ENCODE assay signal across 21 cellular contexts in the genomic region with DNA sequence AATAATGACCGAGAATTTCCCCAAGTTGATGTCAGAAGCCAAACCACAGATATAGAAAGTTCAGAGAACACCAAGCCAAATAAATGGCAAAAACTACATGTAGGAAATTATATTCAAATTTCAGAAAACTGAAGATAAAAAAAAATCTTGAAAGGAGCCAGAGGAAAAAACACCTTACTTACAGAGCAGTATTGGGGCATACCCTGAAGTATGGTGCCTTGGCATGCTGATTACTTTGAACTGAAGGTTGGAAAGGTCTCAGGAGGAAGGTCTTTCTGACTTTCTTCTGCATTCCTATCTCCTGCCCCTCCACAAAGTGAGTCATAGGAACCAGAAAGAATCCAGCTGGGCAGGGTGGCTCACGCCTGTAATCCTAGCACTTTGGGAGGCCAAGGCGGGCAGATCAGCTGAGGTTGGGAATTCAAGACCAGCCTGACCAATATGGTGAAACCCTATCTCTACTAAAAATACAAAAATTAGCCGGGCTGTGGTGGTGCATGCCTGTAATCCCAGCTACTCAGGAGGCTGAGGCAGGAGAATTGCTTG. TPM values are rescaled to one million over a fixed set of nuclear protein-coding genes. Genes with fewer than 3 reads are reported as not detected.
DNase-seq lines count a peak whose midpoint lies in the region; ATAC-seq, FAIRE-seq and TF ChIP-seq lines count a peak whose summit lies in the region.
"Had no signal": no experiment of that assay in that cellular context is flagged by ENCODE, and none has a peak within 500 bp of the region (broad histone marks: within the 10 kb centered on the region; RNA-seq: fewer than 3 reads in every experiment).

No MANE protein-coding gene starts in this region.

- peaks cover 5 to 15% of the 10 kb centered on the region in 2 experiments; a peak in 3 of 4 replicates for H3K4me1 ChIP-seq in HCT116 (ENCODE audit: control insufficient read depth in 1 of 2, insufficient read depth in 2 of 2, low read length in 2 of 2)

- H2AFZ ChIP-seq in HCT116 (ENCODE audit: low read depth, low read length, poor library complexity, severe bottlenecking), result no peak overlapping the region
- H2AFZ ChIP-seq: GM23248 had no signal

- no peak for TF ChIP-seq POLR2A in HCT116 (IDR thresholded peaks at IDR 0.05; ENCODE audit: borderline replicate concordance, extremely low read depth, insufficient read depth, insufficient read length)

- no TSS peak for BruUV-seq in HCT116 (replicated peaks; lab: Mats Ljungman, UMichigan)

- TF ChIP-seq CTCF in HCT116 (IDR thresholded peaks at IDR 0.05 in 2 of 3, conservative IDR thresholded peaks at IDR 0.05 in 1 of 3; ENCODE audit: borderline replicate concordance in 1 of 3, insufficient read depth in 1 of 3, low read depth in 2 of 3, low read length in 2 of 3), result no peak

- no peak overlapping the region for H3K9ac ChIP-seq in HCT116 (ENCODE audit: low read length)
- H3K9ac ChIP-seq: BLaER1 treated with 17β-estradiol and CSF1 and Interleukin-3, amounts not matched to agents 10 nM and 100 nM; GM23248 had no signal

- H3K4me1 Mint-ChIP-seq in activated naive CD8-positive, alpha-beta T cell treated with anti-CD3 and anti-CD28 coated beads for 36 hours, result peaks cover 15% of the 10 kb centered on the region

- H3K36me3 Mint-ChIP-seq in activated naive CD8-positive, alpha-beta T cell treated with anti-CD3 and anti-CD28 coated beads for 36 hours, result peaks cover 4% of the 10 kb centered on the region

- H3K9me3 ChIP-seq in HCT116 (ENCODE audit: control insufficient read depth in 1 of 2, insufficient read depth in 1 of 2, low read depth in 1 of 2, low read length in 2 of 2), result no peaks in the 10 kb centered on the region

- peak overlapping the region; percentile 26; the same call in 1 of the 2 replicates for H3K4me2 ChIP-seq in HCT116 (ENCODE audit: low read length)
- H3K4me2 ChIP-seq: BLaER1 treated with 17β-estradiol and CSF1 and Interleukin-3, amounts not matched to agents 10 nM and 100 nM had no signal

- FAIRE-seq in urothelium cell line (lab: Jason Lieb, UNC), result peak; percentile 20
- FAIRE-seq: GM12878, GM18507, H54, HepG2 had no signal

- POLR2A ChIA-PET in HCT116 (lab: Charles Lee), result no interaction called here

- RAD21 ChIA-PET in HCT116 (lab: Charles Lee; ENCODE audit: low non-redundant PET in 1 of 2, low total read pairs in 2 of 2, uncharacterized antibody in 2 of 2, unreplicated experiment in 2 of 2), result no interaction called here

- H3K4me3 ChIP-seq in HCT116 (replicated peaks in 1 of 2; ENCODE audit: low read depth in 1 of 2, low read length in 2 of 2), result no peak overlapping the region
- H3K4me3 ChIP-seq: BLaER1 treated with 17β-estradiol and CSF1 and Interleukin-3, amounts not matched to agents 10 nM and 100 nM; GM12878; GM23248 had no signal

- H3K9me2 ChIP-seq in HCT116 (ENCODE audit: insufficient read depth), result no peaks in the 10 kb centered on the region

- CTCF ChIA-PET in HCT116 (lab: Charles Lee), result interaction anchor here (0.6 to 0.8 kb wide), 2 partner anchors 16 to 33 kb away, joined by 3 read pairs; no protein-coding TSS in a partner anchor

- no peak overlapping the region for H3K27ac ChIP-seq in HCT116 (ENCODE audit: low read depth, low read length)
- H3K27ac ChIP-seq in substantia nigra (ENCODE audit: low read depth, low read length, poor library complexity, severe bottlenecking), result no peak overlapping the region
- H3K27ac ChIP-seq: BLaER1 treated with 17β-estradiol and CSF1 and Interleukin-3, amounts not matched to agents 10 nM and 100 nM; GM23248 had no signal

- no peaks in the 10 kb centered on the region for H3K79me2 ChIP-seq in HCT116 (ENCODE audit: insufficient read depth, low read length)

- no peak for TF ChIP-seq RAD21 in HCT116 (IDR thresholded peaks at IDR 0.05; ENCODE audit: low read depth)

- no peak overlapping the region for H3K4me3 Mint-ChIP-seq in activated naive CD8-positive, alpha-beta T cell treated with anti-CD3 and anti-CD28 coated beads for 36 hours
- H3K4me3 Mint-ChIP-seq: CD4-positive, CD25-positive, alpha-beta regulatory T cell had no signal

- H3K27ac Mint-ChIP-seq in activated naive CD8-positive, alpha-beta T cell treated with anti-CD3 and anti-CD28 coated beads for 36 hours, result peak overlapping the region; percentile 75
- H3K27ac Mint-ChIP-seq: CD4-positive, CD25-positive, alpha-beta regulatory T cell had no signal

- H3K27me3 ChIP-seq in HCT116 (ENCODE audit: insufficient read depth, low read length), result no peaks in the 10 kb centered on the region
- H3K27me3 ChIP-seq: BLaER1 treated with 17β-estradiol and CSF1 and Interleukin-3, amounts not matched to agents 10 nM and 100 nM had no signal

- peaks cover 14% of the 10 kb centered on the region for H3K9me3 Mint-ChIP-seq in activated naive CD8-positive, alpha-beta T cell treated with anti-CD3 and anti-CD28 coated beads for 36 hours

- intact Hi-C loops in HCT116 (cut with micrococcal nuclease) (no loop called here), sciatic nerve (cut with DNase I) (no loop called here)

- peaks cover 10% of the 10 kb centered on the region for H3K27me3 Mint-ChIP-seq in activated naive CD8-positive, alpha-beta T cell treated with anti-CD3 and anti-CD28 coated beads for 36 hours

- ATAC-seq in HCT116 (peak; percentile 32; the same call in 1 of the 2 replicates), sciatic nerve (no peak)
- ATAC-seq: GM12878, HepG2 had no signal

- DNase-seq in HCT116 (ENCODE audit: low read depth, low spot score) (no peak), islet precursor cell (peak; percentile 65), urothelium cell line (ENCODE audit: low spot score) (no peak), NCI-H187 treated with DMSO at 0.1 percent for 48 hours (lab: John Stamatoyannopoulos, UW) (no peak), sciatic nerve (ENCODE audit: low spot score) (no peak), substantia nigra (lab: John Stamatoyannopoulos, UW) (no peak)
- DNase-seq in activated naive CD8-positive, alpha-beta T cell treated with anti-CD3 and anti-CD28 coated beads for 36 hours, result no peak
- DNase-seq: ACHN; Calu3; CD4-positive, CD25-positive, alpha-beta regulatory T cell; DMS 273 treated with DMSO at 0.1 percent for 48 hours; GM23248 had no signal

- no peaks in the 10 kb centered on the region for H4K20me1 ChIP-seq in HCT116 (ENCODE audit: insufficient read depth)

- no peaks in the 10 kb centered on the region for H3K36me3 ChIP-seq in HCT116 (ENCODE audit: control insufficient read depth in 1 of 2, insufficient read depth in 2 of 2, low read length in 2 of 2)

TF ChIP-seq in HCT116, 20 proteins besides CTCF, POLR2A, EP300 and RAD21:
- TF ChIP-seq EZH2 (IDR thresholded peaks at IDR 0.05), result no peak

RNA-seq across cellular contexts. Expression of gene FGF6, which starts 8.8 kb away (rescaled TPM):
- total RNA-seq in HCT116 (2021; ENCODE audit: unreplicated experiment) (not detected), sciatic nerve (not detected)
- polyA plus RNA-seq in HCT116 (2012), result 0.09 TPM in 1 of 2 replicates, not detected in the other
- total RNA-seq in activated naive CD8-positive, alpha-beta T cell treated with anti-CD3 and anti-CD28 coated beads for 36 hours, result not detected
- total RNA-seq: A172; Calu3; CD4-positive, CD25-positive, alpha-beta regulatory T cell; Daoy; G401; GM12878; GM23248; HepG2; HT-29 had no signal
- polyA plus RNA-seq: CD4-positive, CD25-positive, alpha-beta regulatory T cell; GM12878; GM23248; HepG2 had no signal
